23 cellular contexts compared by ENCODE assay signal in genomic region chr19:15243236-15243957, GRCh38. TPM values are rescaled to one million over a fixed set of nuclear protein-coding genes. Genes with fewer than 3 reads are reported as not detected.
A peak's percentile ranks its signal among the peaks of the same experiment; 100 is the strongest.
DNase-seq lines count a peak whose midpoint lies in the region; ATAC-seq and TF ChIP-seq lines count a peak whose summit lies in the region.
"Had no signal": no experiment of that assay in that cellular context is flagged by ENCODE, and none has a peak within 500 bp of the region (broad histone marks: within the 10 kb centered on the region; RNA-seq: fewer than 3 reads in every experiment).

No MANE protein-coding gene starts in this region.

- peak overlapping the region; percentile 16 to 33 for H3K27ac ChIP-seq in thoracic aorta
- H3K27ac ChIP-seq: psoas muscle, SK-N-MC, upper lobe of left lung had no signal

- no peak for DNase-seq in activated T-cell treated with anti-CD3 and anti-CD28 coated beads, Interleukin-2, amount 50 U/mL, for 24 hours
- DNase-seq in activated T-cell treated with anti-CD3 and anti-CD28 coated beads, Interleukin-2, amount 50 U/mL, for 72 hours = no peak
- no peak for DNase-seq in activated T-helper 1 cell treated with anti-CD3 and anti-CD28 coated beads, Interleukin-12 subunit alpha, Interleukin-12 subunit beta, Interleukin-2, Interleukin-4 antibody, amounts not matched to agents 30 ng/mL and 10 ng/mL and 1 ng/mL, durations not matched to agents 14 hours and 24 hours and 36 hours (ENCODE audit: low spot score)
- DNase-seq in glutamatergic neuron (no peak), thoracic aorta (ENCODE audit: low spot score) (no peak), activated gamma-delta T cell treated with Interleukin-2 at 50 U/mL for 16 hours (no peak), NCI-H1694 (lab: John Stamatoyannopoulos, UW) (no peak)
- DNase-seq: activated CD4-positive, alpha-beta T cell treated with anti-CD3 and anti-CD28 coated beads for 48 hours; activated CD8-positive, alpha-beta memory T cell treated with anti-CD3 and anti-CD28 coated beads, Interleukin-2, amount 10 ng/mL, durations not matched to agents 7 days and 5 days; BE2C; cortex of kidney; GDM1; NCI-H1105; NCI-H2029; NCI-H345; NCI-H774; psoas muscle; T-helper 2 cell; upper lobe of left lung had no signal

- ATAC-seq in activated T-cell treated with anti-CD3 and anti-CD28 coated beads, Interleukin-2, amount 50 U/mL, for 72 hours (replicated peaks in 1 of 2) = no peak
- ATAC-seq in thoracic aorta (ENCODE audit: insufficient number of reproducible peaks, low FRiP score, low read depth) = no peak
- ATAC-seq in HG02642 (IDR thresholded peaks at IDR 0.05; ENCODE audit: poor library complexity, unreplicated experiment) = no peak
- ATAC-seq: activated CD8-positive, alpha-beta memory T cell treated with anti-CD3 and anti-CD28 coated beads, Interleukin-2, amount 10 ng/mL, durations not matched to agents 7 days and 5 days; psoas muscle had no signal

- H3K27me3 Mint-ChIP-seq in activated T-cell treated with anti-CD3 and anti-CD28 coated beads, Interleukin-2, amount 50 U/mL, for 24 hours = no peaks in the 10 kb centered on the region
- H3K27me3 Mint-ChIP-seq in activated T-cell treated with anti-CD3 and anti-CD28 coated beads, Interleukin-2, amount 50 U/mL, for 72 hours (ENCODE audit: low read depth) = no peaks in the 10 kb centered on the region
- H3K27me3 Mint-ChIP-seq in activated T-helper 1 cell treated with anti-CD3 and anti-CD28 coated beads, Interleukin-12 subunit alpha, Interleukin-12 subunit beta, Interleukin-2, Interleukin-4 antibody, amounts not matched to agents 30 ng/mL and 10 ng/mL and 1 ng/mL, durations not matched to agents 14 hours and 24 hours and 36 hours (ENCODE audit: insufficient read depth) = no peaks in the 10 kb centered on the region
- H3K27me3 Mint-ChIP-seq in glutamatergic neuron (ENCODE audit: unreplicated experiment) = peaks cover 22% of the 10 kb centered on the region
- H3K27me3 Mint-ChIP-seq: activated CD8-positive, alpha-beta memory T cell treated with anti-CD3 and anti-CD28 coated beads, Interleukin-2, amount 10 ng/mL, durations not matched to agents 7 days and 5 days had no signal

- H3K9me3 ChIP-seq in thoracic aorta = no peaks in the 10 kb centered on the region
- H3K9me3 ChIP-seq: BE2C, HAP-1, psoas muscle, upper lobe of left lung had no signal

- H3K4me3 ChIP-seq in thoracic aorta = no peak overlapping the region
- H3K4me3 ChIP-seq: HAP-1, psoas muscle, SK-N-MC, upper lobe of left lung had no signal

- H3K4me1 ChIP-seq in thoracic aorta (ENCODE audit: control insufficient read depth in 1 of 2, low read depth in 2 of 2) = peaks cover 37 to 60% of the 10 kb centered on the region in 2 donors
- H3K4me1 ChIP-seq: BE2C, HAP-1 had no signal

- H3K4me3 Mint-ChIP-seq in activated T-cell treated with anti-CD3 and anti-CD28 coated beads, Interleukin-2, amount 50 U/mL, for 24 hours = no peak overlapping the region
- no peak overlapping the region for H3K4me3 Mint-ChIP-seq in activated T-cell treated with anti-CD3 and anti-CD28 coated beads, Interleukin-2, amount 50 U/mL, for 72 hours
- H3K4me3 Mint-ChIP-seq in activated T-helper 1 cell treated with anti-CD3 and anti-CD28 coated beads, Interleukin-12 subunit alpha, Interleukin-12 subunit beta, Interleukin-2, Interleukin-4 antibody, amounts not matched to agents 30 ng/mL and 10 ng/mL and 1 ng/mL, durations not matched to agents 14 hours and 24 hours and 36 hours = no peak overlapping the region
- H3K4me3 Mint-ChIP-seq in glutamatergic neuron (ENCODE audit: unreplicated experiment) = no peak overlapping the region
- H3K4me3 Mint-ChIP-seq: activated CD8-positive, alpha-beta memory T cell treated with anti-CD3 and anti-CD28 coated beads, Interleukin-2, amount 10 ng/mL, durations not matched to agents 7 days and 5 days had no signal

- peaks cover 30% of the 10 kb centered on the region for H3K36me3 ChIP-seq in thoracic aorta

- H3K9me3 Mint-ChIP-seq in activated T-cell treated with anti-CD3 and anti-CD28 coated beads, Interleukin-2, amount 50 U/mL, for 24 hours = no peaks in the 10 kb centered on the region
- no peaks in the 10 kb centered on the region for H3K9me3 Mint-ChIP-seq in activated T-cell treated with anti-CD3 and anti-CD28 coated beads, Interleukin-2, amount 50 U/mL, for 72 hours
- no peaks in the 10 kb centered on the region for H3K9me3 Mint-ChIP-seq in activated T-helper 1 cell treated with anti-CD3 and anti-CD28 coated beads, Interleukin-12 subunit alpha, Interleukin-12 subunit beta, Interleukin-2, Interleukin-4 antibody, amounts not matched to agents 30 ng/mL and 10 ng/mL and 1 ng/mL, durations not matched to agents 14 hours and 24 hours and 36 hours
- H3K9me3 Mint-ChIP-seq in glutamatergic neuron (ENCODE audit: unreplicated experiment) = peaks cover 19% of the 10 kb centered on the region
- H3K9me3 Mint-ChIP-seq: activated T-helper 2 cell treated with anti-CD3 and anti-CD28 coated beads, Interferon-gamma antibody, Interleukin-2, Interleukin-4, amounts not matched to agents 10 μg/mL and 5 μg/mL and 100 μg/mL, durations not matched to agents 14 hours and 24 hours and 36 hours had no signal

- no peaks in the 10 kb centered on the region for H3K27me3 ChIP-seq in thoracic aorta (replicated peaks; ENCODE audit: insufficient read depth)
- H3K27me3 ChIP-seq: BE2C, upper lobe of left lung had no signal

- intact Hi-C loops in activated T-helper 1 cell treated with anti-CD3 and anti-CD28 coated beads, Interleukin-12 subunit alpha, Interleukin-12 subunit beta, Interleukin-2, Interleukin-4 antibody, amounts not matched to agents 30 ng/mL and 10 ng/mL and 1 ng/mL, durations not matched to agents 14 hours and 24 hours and 36 hours (cut with micrococcal nuclease) = no loop called here

- TF ChIP-seq CTCF in glutamatergic neuron (IDR thresholded peaks at IDR 0.05; ENCODE audit: partially characterized antibody, unreplicated experiment) (no peak), thoracic aorta (IDR thresholded peaks at IDR 0.05) (no peak)

- peaks cover 88% of the 10 kb centered on the region for H3K36me3 Mint-ChIP-seq in activated T-cell treated with anti-CD3 and anti-CD28 coated beads, Interleukin-2, amount 50 U/mL, for 24 hours (ENCODE audit: low read depth)
- peaks cover 2 to 14% of the 10 kb centered on the region in 2 donors for H3K36me3 Mint-ChIP-seq in activated T-cell treated with anti-CD3 and anti-CD28 coated beads, Interleukin-2, amount 50 U/mL, for 72 hours (ENCODE audit: insufficient read depth in 2 of 2)
- peaks cover 29% of the 10 kb centered on the region for H3K36me3 Mint-ChIP-seq in activated T-helper 1 cell treated with anti-CD3 and anti-CD28 coated beads, Interleukin-12 subunit alpha, Interleukin-12 subunit beta, Interleukin-2, Interleukin-4 antibody, amounts not matched to agents 30 ng/mL and 10 ng/mL and 1 ng/mL, durations not matched to agents 14 hours and 24 hours and 36 hours (ENCODE audit: low read depth)
- peaks cover 11% of the 10 kb centered on the region for H3K36me3 Mint-ChIP-seq in glutamatergic neuron (ENCODE audit: unreplicated experiment)

- H3K4me1 Mint-ChIP-seq in activated T-cell treated with anti-CD3 and anti-CD28 coated beads, Interleukin-2, amount 50 U/mL, for 24 hours (ENCODE audit: low read depth) = no peaks in the 10 kb centered on the region
- no peaks in the 10 kb centered on the region for H3K4me1 Mint-ChIP-seq in activated T-cell treated with anti-CD3 and anti-CD28 coated beads, Interleukin-2, amount 50 U/mL, for 72 hours (ENCODE audit: low read depth)
- H3K4me1 Mint-ChIP-seq in activated T-helper 1 cell treated with anti-CD3 and anti-CD28 coated beads, Interleukin-12 subunit alpha, Interleukin-12 subunit beta, Interleukin-2, Interleukin-4 antibody, amounts not matched to agents 30 ng/mL and 10 ng/mL and 1 ng/mL, durations not matched to agents 14 hours and 24 hours and 36 hours (ENCODE audit: low read depth) = no peaks in the 10 kb centered on the region
- peaks cover 12% of the 10 kb centered on the region for H3K4me1 Mint-ChIP-seq in glutamatergic neuron (ENCODE audit: low read depth, unreplicated experiment)
- H3K4me1 Mint-ChIP-seq: activated CD8-positive, alpha-beta memory T cell treated with anti-CD3 and anti-CD28 coated beads, Interleukin-2, amount 10 ng/mL, durations not matched to agents 7 days and 5 days had no signal

- H3K27ac Mint-ChIP-seq in activated T-cell treated with anti-CD3 and anti-CD28 coated beads, Interleukin-2, amount 50 U/mL, for 24 hours = peak overlapping the region; percentile 4
- H3K27ac Mint-ChIP-seq in activated T-cell treated with anti-CD3 and anti-CD28 coated beads, Interleukin-2, amount 50 U/mL, for 72 hours = no peak overlapping the region
- H3K27ac Mint-ChIP-seq in activated T-helper 1 cell treated with anti-CD3 and anti-CD28 coated beads, Interleukin-12 subunit alpha, Interleukin-12 subunit beta, Interleukin-2, Interleukin-4 antibody, amounts not matched to agents 30 ng/mL and 10 ng/mL and 1 ng/mL, durations not matched to agents 14 hours and 24 hours and 36 hours = peak overlapping the region; percentile 44
- H3K27ac Mint-ChIP-seq in glutamatergic neuron (ENCODE audit: unreplicated experiment) = peak overlapping the region; percentile 59
- H3K27ac Mint-ChIP-seq: activated CD8-positive, alpha-beta memory T cell treated with anti-CD3 and anti-CD28 coated beads, Interleukin-2, amount 10 ng/mL, durations not matched to agents 7 days and 5 days; activated T-helper 2 cell treated with anti-CD3 and anti-CD28 coated beads, Interferon-gamma antibody, Interleukin-2, Interleukin-4, amounts not matched to agents 10 μg/mL and 5 μg/mL and 100 μg/mL, durations not matched to agents 14 hours and 24 hours and 36 hours had no signal

RNA-seq across cellular contexts. Expression of gene EPHX3, which starts 11.1 kb away (rescaled TPM):
- under 1 TPM; 0.16 to 0.62 TPM for total RNA-seq in activated T-cell treated with anti-CD3 and anti-CD28 coated beads, Interleukin-2, amount 50 U/mL, for 72 hours
- 0.20 TPM in 1 of 2 replicates, not detected in the other for total RNA-seq in activated T-helper 1 cell treated with anti-CD3 and anti-CD28 coated beads, Interleukin-12 subunit alpha, Interleukin-12 subunit beta, Interleukin-2, Interleukin-4 antibody, amounts not matched to agents 30 ng/mL and 10 ng/mL and 1 ng/mL, durations not matched to agents 14 hours and 24 hours and 36 hours
- total RNA-seq in glutamatergic neuron (ENCODE audit: unreplicated experiment) (0.61 TPM), thoracic aorta (1 to 10 TPM in 1 of 2 donors, not detected in 1; 1.2 TPM)

RNA-seq across cellular contexts. Expression of gene NOTCH3, which starts 42.6 kb away (rescaled TPM):
- under 1 TPM; 0.02 TPM for total RNA-seq in activated T-cell treated with anti-CD3 and anti-CD28 coated beads, Interleukin-2, amount 50 U/mL, for 72 hours
- total RNA-seq in activated T-helper 1 cell treated with anti-CD3 and anti-CD28 coated beads, Interleukin-12 subunit alpha, Interleukin-12 subunit beta, Interleukin-2, Interleukin-4 antibody, amounts not matched to agents 30 ng/mL and 10 ng/mL and 1 ng/mL, durations not matched to agents 14 hours and 24 hours and 36 hours = not detected in 2 replicates
- total RNA-seq in glutamatergic neuron (ENCODE audit: unreplicated experiment) = 3.6 TPM
- total RNA-seq in thoracic aorta = 100 to 1,000 TPM; 289 to 448 TPM
- total RNA-seq: activated CD8-positive, alpha-beta memory T cell treated with anti-CD3 and anti-CD28 coated beads, Interleukin-2, amount 10 ng/mL, durations not matched to agents 7 days and 5 days; activated T-helper 2 cell treated with anti-CD3 and anti-CD28 coated beads, Interferon-gamma antibody, Interleukin-2, Interleukin-4, amounts not matched to agents 10 μg/mL and 5 μg/mL and 100 μg/mL, durations not matched to agents 14 hours and 24 hours and 36 hours had no signal

Comparison
In these comparisons a context has a peak if more than half of its experiments do, and no peak if none do; other contexts are left out.
1. RNA of gene NOTCH3, which starts 42.6 kb away (total RNA-seq): 289 to 448 TPM in thoracic aorta; 3.6 TPM in glutamatergic neuron (single experiment), 0.02 TPM in activated T-cell treated with anti-CD3 and anti-CD28 coated beads, Interleukin-2, amount 50 U/mL, for 72 hours and not detected in activated T-helper 1 cell treated with anti-CD3 and anti-CD28 coated beads, Interleukin-12 subunit alpha, Interleukin-12 subunit beta, Interleukin-2, Interleukin-4 antibody, amounts not matched to agents 30 ng/mL and 10 ng/mL and 1 ng/mL, durations not matched to agents 14 hours and 24 hours and 36 hours; every median in the first group is over 10 times any median in the second.